1 cellular context compared by ENCODE assay signal in the genomic region with DNA sequence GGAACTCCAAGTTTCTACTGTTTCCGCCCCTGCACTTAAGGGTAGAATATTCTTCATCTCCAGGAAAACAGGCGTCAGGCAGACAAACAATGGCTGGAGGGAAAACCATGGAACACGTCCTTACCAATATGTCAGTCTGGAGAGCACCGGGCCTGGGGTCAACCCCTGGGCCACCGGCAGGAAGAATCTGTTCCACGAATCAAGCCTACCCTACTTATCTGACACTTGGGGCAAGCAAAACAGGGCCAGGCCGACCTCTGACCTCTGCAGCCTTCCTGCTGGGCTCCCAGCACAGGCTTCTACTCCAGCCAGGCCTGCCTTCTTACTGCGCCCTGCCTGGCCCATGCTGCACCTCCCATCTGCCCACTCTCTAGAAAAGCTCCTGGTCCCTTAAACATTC.
TF ChIP-seq lines count a peak whose summit lies in the region.

No MANE protein-coding gene starts in this region.

TF ChIP-seq in HCT116, 20 proteins besides CTCF, POLR2A, EP300 and RAD21:
- TF ChIP-seq REST (IDR thresholded peaks at IDR 0.05; ENCODE audit: low read depth) (no peak), SRF (IDR thresholded peaks at IDR 0.05; ENCODE audit: low read depth) (no peak), ZFX (IDR thresholded peaks at IDR 0.05) (0 out of 2 replicates have a peak, but pooled peaks have one; percentile 3)
